8 cellular contexts compared by ENCODE assay signal in the genomic region with DNA sequence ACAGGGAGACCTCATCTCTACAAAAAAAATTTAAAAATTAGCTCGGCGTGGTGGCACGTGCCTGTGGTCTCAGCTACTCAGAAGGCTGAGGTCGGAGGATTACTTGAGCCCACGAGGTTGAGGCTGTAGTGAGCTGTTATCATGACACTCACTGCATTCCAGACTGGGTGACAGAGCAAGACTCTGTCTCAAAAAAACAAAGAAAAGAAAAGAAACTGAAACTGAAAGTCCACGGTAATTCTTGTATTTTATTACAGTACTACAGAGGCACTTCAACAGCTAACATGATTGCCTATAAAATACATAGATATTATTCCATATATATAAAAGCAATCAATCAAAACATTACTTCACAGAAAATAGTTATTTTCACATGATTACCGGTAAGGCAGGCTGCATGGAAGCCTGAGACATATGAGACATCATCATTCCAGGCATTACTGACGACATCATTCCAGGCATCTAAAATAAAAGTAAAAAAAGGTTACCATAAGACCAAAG. TPM values are rescaled to one million over a fixed set of nuclear protein-coding genes. Genes with fewer than 3 reads are reported as not detected.
DNase-seq lines count a peak whose midpoint lies in the region; ATAC-seq lines count a peak whose summit lies in the region.

No MANE protein-coding gene starts in this region.

- H3K4me3 Mint-ChIP-seq in activated T-cell treated with anti-CD3 and anti-CD28 coated beads, Interleukin-2, amount 50 U/mL, for 4 hours, result peak overlapping the region; percentile 76

- peak; percentile 58 for DNase-seq in activated naive CD4-positive, alpha-beta T cell treated with Interleukin-2 at 50 U/mL for 16 hours
- DNase-seq in activated naive CD4-positive, alpha-beta T cell (lab: John Stamatoyannopoulos, UW), result no peak
- DNase-seq in activated T-cell treated with anti-CD3 and anti-CD28 coated beads, Interleukin-2, amount 50 U/mL, for 4 hours, result peak; percentile 24
- DNase-seq in iris pigment epithelial cell (ENCODE audit: low read depth) (peak; percentile 94), H7 (no peak)
- peak; percentile 39 for DNase-seq in stimulated activated naive CD4-positive, alpha-beta T cell treated with Interleukin-2 at 50 U/mL for 16 hours (lab: John Stamatoyannopoulos, UW)
- DNase-seq in NK-92 treated with Interleukin-12 subunit alpha and Interleukin-12 subunit beta, amount 100 ng/mL, for 24 hours (lab: John Stamatoyannopoulos, UW), result no peak

- H3K27me3 Mint-ChIP-seq in activated T-cell treated with anti-CD3 and anti-CD28 coated beads, Interleukin-2, amount 50 U/mL, for 4 hours (ENCODE audit: low read depth), result no peaks in the 10 kb centered on the region

- peak; percentile 31 for ATAC-seq in HG03571 (IDR thresholded peaks at IDR 0.05; ENCODE audit: unreplicated experiment)
- ATAC-seq in activated T-cell treated with anti-CD3 and anti-CD28 coated beads, Interleukin-2, amount 50 U/mL, for 4 hours, result peak; percentile 90

- H3K9me3 Mint-ChIP-seq in activated T-cell treated with anti-CD3 and anti-CD28 coated beads, Interleukin-2, amount 50 U/mL, for 4 hours, result no peaks in the 10 kb centered on the region

- no peak overlapping the region for H3K4me3 ChIP-seq in H7 (ENCODE audit: insufficient read depth, low read depth, low read length)

- no peaks in the 10 kb centered on the region for H3K27me3 ChIP-seq in H7 (ENCODE audit: control insufficient read depth, insufficient read depth, low read length)

- H3K36me3 Mint-ChIP-seq in activated T-cell treated with anti-CD3 and anti-CD28 coated beads, Interleukin-2, amount 50 U/mL, for 4 hours (ENCODE audit: insufficient read depth), result peaks cover 20% of the 10 kb centered on the region

- peaks cover 4% of the 10 kb centered on the region for H3K36me3 ChIP-seq in H7 (replicated peaks; ENCODE audit: control insufficient read depth, insufficient read depth, low read length)

- H3K4me1 Mint-ChIP-seq in activated T-cell treated with anti-CD3 and anti-CD28 coated beads, Interleukin-2, amount 50 U/mL, for 4 hours (ENCODE audit: low read depth), result peaks cover 42% of the 10 kb centered on the region

RNA-seq across cellular contexts. Expression of a gene that starts 23.1 kb away (rescaled TPM):
- 100 to 1,000 TPM; 165 to 179 (median 178) TPM for total RNA-seq in activated T-cell treated with anti-CD3 and anti-CD28 coated beads, Interleukin-2, amount 50 U/mL, for 4 hours
- 157 and 261 TPM in 2 replicates for total RNA-seq in H7 (2014; rRNA removed; shearing (Covaris generic))

RNA-seq across cellular contexts. Expression of a gene that starts 24.2 kb away (rescaled TPM):
- total RNA-seq in activated T-cell treated with anti-CD3 and anti-CD28 coated beads, Interleukin-2, amount 50 U/mL, for 4 hours, result 10 to 100 TPM; 15.7 to 20.5 (median 17.7) TPM
- total RNA-seq in H7 (2014; rRNA removed; shearing (Covaris generic)), result 52.8 and 54.9 TPM in 2 replicates

Comparison
In these comparisons a context has a peak if more than half of its experiments do, and no peak if none do; other contexts are left out.
1. DNase-seq: peak in activated naive CD4-positive, alpha-beta T cell treated with Interleukin-2 at 50 U/mL for 16 hours (single experiment), activated T-cell treated with anti-CD3 and anti-CD28 coated beads, Interleukin-2, amount 50 U/mL, for 4 hours (single experiment), iris pigment epithelial cell (single experiment) and stimulated activated naive CD4-positive, alpha-beta T cell treated with Interleukin-2 at 50 U/mL for 16 hours (single experiment); none in activated naive CD4-positive, alpha-beta T cell (0 of 4), H7 (single experiment) and NK-92 treated with Interleukin-12 subunit alpha and Interleukin-12 subunit beta, amount 100 ng/mL, for 24 hours (single experiment).